ENCODE assay signal across 8 cellular contexts in the genomic region with DNA sequence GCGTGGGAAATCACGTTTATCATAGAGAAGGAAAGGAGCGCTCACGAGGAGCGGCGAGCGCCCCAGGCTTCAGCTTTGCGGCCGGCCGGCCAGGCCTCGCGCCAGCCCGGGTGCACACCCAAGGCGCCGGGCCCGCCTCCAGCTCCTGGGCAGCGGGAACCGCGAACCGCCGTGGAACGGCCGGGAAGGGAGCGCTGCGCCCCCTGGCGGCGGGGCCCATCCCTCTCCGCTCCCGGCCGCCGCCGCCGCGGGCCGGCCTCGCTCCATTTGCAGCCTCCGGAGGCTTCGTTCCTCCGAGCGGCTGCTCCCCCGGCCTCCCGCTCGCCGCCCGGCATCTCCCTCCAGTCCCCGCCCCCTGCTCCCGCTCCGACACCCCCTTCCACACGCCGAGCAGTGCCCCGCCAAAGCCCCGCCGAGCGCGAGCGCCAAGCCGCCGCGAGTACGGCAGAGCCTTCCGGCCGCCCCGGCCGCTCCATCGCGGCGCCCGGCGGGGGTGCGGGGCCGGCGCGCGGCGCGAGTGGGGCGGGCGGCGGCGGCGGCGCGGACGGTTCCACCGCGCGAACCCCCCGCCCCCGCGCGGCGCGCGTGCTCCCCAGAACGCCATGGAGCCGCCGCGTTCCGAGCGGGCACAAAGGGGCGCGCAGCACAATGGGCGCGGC. TPM values are rescaled to one million over a fixed set of nuclear protein-coding genes. Genes with fewer than 3 reads are reported as not detected.
DNase-seq lines count a peak whose midpoint lies in the region; ATAC-seq and TF ChIP-seq lines count a peak whose summit lies in the region.

No MANE protein-coding gene starts in this region.

- peak overlapping the region; percentile 95 for H3K4me2 ChIP-seq in OCI-LY1 (ENCODE audit: low read length)

- H3K4me3 ChIP-seq in HL-60 (replicated peaks; ENCODE audit: insufficient read depth, low read length) (peak overlapping the region; percentile 46), OCI-LY1 (ENCODE audit: low read depth, low read length, poor library complexity, severe bottlenecking) (peak overlapping the region; percentile 72), mucosa of stomach (ENCODE audit: low read length) (no peak overlapping the region)

- DNase-seq in Caki2 (ENCODE audit: low read depth) = peak; percentile 91
- DNase-seq in HL-60 (ENCODE audit: low read depth in 1 of 2, low spot score in 1 of 2) = peak; percentile 50 to 84
- peak; percentile 82 for DNase-seq in activated T-cell treated with anti-CD3 and anti-CD28 coated beads, Interleukin-2, amount 50 U/mL, for 1 hour
- DNase-seq in erythroblast (lab: John Stamatoyannopoulos, UW) = peak; percentile 89 to 93
- peak; percentile 38 for DNase-seq in stimulated activated CD8-positive, alpha-beta memory T cell treated with anti-CD3 and anti-CD28 coated beads, Interleukin-7, amount 100 ng/mL, for 24 hours (ENCODE audit: low read depth)

- H3K9ac ChIP-seq in OCI-LY1 (ENCODE audit: low read length) = peak overlapping the region; percentile 78
- peak overlapping the region; percentile 16 for H3K9ac ChIP-seq in mucosa of stomach (ENCODE audit: low read length)

- peaks cover 16% of the 10 kb centered on the region; the same call in 1 of the 2 replicates for H3K79me2 ChIP-seq in OCI-LY1 (ENCODE audit: insufficient read depth, low read length)

- peaks cover 13% of the 10 kb centered on the region for H3F3A ChIP-seq in OCI-LY1 (ENCODE audit: insufficient read depth, low read length)

- peaks cover 64% of the 10 kb centered on the region for H3K4me1 ChIP-seq in OCI-LY1 (ENCODE audit: insufficient read depth, low read length, severe bottlenecking)
- H3K4me1 ChIP-seq in mucosa of stomach (ENCODE audit: control insufficient read depth, insufficient read depth, low read length) = peaks cover 13% of the 10 kb centered on the region

- no peaks in the 10 kb centered on the region for H3K27me3 ChIP-seq in HL-60 (ENCODE audit: insufficient read depth, poor library complexity, severe bottlenecking)
- no peaks in the 10 kb centered on the region for H3K27me3 ChIP-seq in OCI-LY1 (ENCODE audit: insufficient read depth, low read length)
- no peaks in the 10 kb centered on the region for H3K27me3 ChIP-seq in mucosa of stomach (ENCODE audit: control insufficient read depth, insufficient read depth, low read length)

- H3K9me3 ChIP-seq in OCI-LY1 (ENCODE audit: low read length) (no peaks in the 10 kb centered on the region), mucosa of stomach (ENCODE audit: control insufficient read depth, low read length) (no peaks in the 10 kb centered on the region)

- no peak overlapping the region for H2AFZ ChIP-seq in OCI-LY1 (ENCODE audit: low read length)

- H3K9me2 ChIP-seq in OCI-LY1 (ENCODE audit: low read depth, low read length) = no peaks in the 10 kb centered on the region

- peak; percentile 70 for ATAC-seq in GM19463 (IDR thresholded peaks at IDR 0.05; ENCODE audit: unreplicated experiment)

- TF ChIP-seq CTCF in HL-60 (IDR thresholded peaks at IDR 0.05; ENCODE audit: insufficient read depth, low read length) (peak; percentile 67), OCI-LY1 (IDR thresholded peaks at IDR 0.05; ENCODE audit: low read length) (peak; percentile 66)

- peak; percentile 14 for TF ChIP-seq POLR2A in erythroblast (IDR thresholded peaks at IDR 0.05; ENCODE audit: low read length)

- in situ Hi-C loops in Caki2 (cut with HindIII; ENCODE audit: low pct_unique_long_range_greater_than_20kb, low sequenced_read_pairs) = no loop called here

- H3K36me3 ChIP-seq in OCI-LY1 (ENCODE audit: insufficient read depth, low read length) = peaks cover 13% of the 10 kb centered on the region
- no peaks in the 10 kb centered on the region for H3K36me3 ChIP-seq in mucosa of stomach (ENCODE audit: control insufficient read depth, insufficient read depth, low read length)

- H4K20me1 ChIP-seq in OCI-LY1 (ENCODE audit: insufficient read depth, low read length) = no peaks in the 10 kb centered on the region

- peak overlapping the region; percentile 67 for H3K27ac ChIP-seq in HL-60 (replicated peaks)
- peak overlapping the region; percentile 97 for H3K27ac ChIP-seq in OCI-LY1 (ENCODE audit: low read depth, low read length, poor library complexity, severe bottlenecking)

RNA-seq across cellular contexts. Expression of gene BEND3, which starts 1.0 kb away (rescaled TPM):
- 2.3 and 2.6 TPM in 2 replicates for total RNA-seq in Caki2 (2014; rRNA removed; shearing (Covaris generic); ENCODE audit: low replicate concordance)

Comparison
In these comparisons a context has a peak if more than half of its experiments do, and no peak if none do; other contexts are left out.
1. DNase-seq: peak in every context shown above with its lines; median percentile 91 in Caki2; 91 in erythroblast; 82 in activated T-cell treated with anti-CD3 and anti-CD28 coated beads, Interleukin-2, amount 50 U/mL, for 1 hour; 67 in HL-60; 38 in stimulated activated CD8-positive, alpha-beta memory T cell treated with anti-CD3 and anti-CD28 coated beads, Interleukin-7, amount 100 ng/mL, for 24 hours.